ENCODE assay signal across 8 cellular contexts in genomic region chr5:138330813-138331448, GRCh38. TPM values are rescaled to one million over a fixed set of nuclear protein-coding genes. Genes with fewer than 3 reads are reported as not detected.
DNase-seq lines count a peak whose midpoint lies in the region; ATAC-seq and TF ChIP-seq lines count a peak whose summit lies in the region.

No MANE protein-coding gene starts in this region.

- no peaks in the 10 kb centered on the region for H3K9me3 ChIP-seq in left ventricle myocardium inferior (replicated peaks)

- H3K9me3 Mint-ChIP-seq in activated naive CD8-positive, alpha-beta T cell treated with anti-CD3 and anti-CD28 coated beads, Interleukin-2, amount 50 U/mL, for 24 hours, result no peaks in the 10 kb centered on the region

- H3K27me3 Mint-ChIP-seq in activated naive CD8-positive, alpha-beta T cell treated with anti-CD3 and anti-CD28 coated beads, Interleukin-2, amount 50 U/mL, for 24 hours, result no peaks in the 10 kb centered on the region

- no peak overlapping the region for H3K27ac ChIP-seq in left ventricle myocardium inferior (replicated peaks)

- no peaks in the 10 kb centered on the region for H3K27me3 ChIP-seq in left ventricle myocardium inferior (ENCODE audit: low read depth)

- WGBS in lower leg skin, 2 donors, result 3 to 4% methylated on average over 12 of the region's 12 CpGs

- intact Hi-C loops in left ventricle myocardium inferior (cut with micrococcal nuclease), result no loop called here
- intact Hi-C loops in Right ventricle myocardium superior (cut with DNase I), result no loop called here
- intact Hi-C loops in lower leg skin (cut with DNase I; ENCODE audit: low total_unique reads), result no loop called here

- TF ChIP-seq POLR2A in lower leg skin (IDR thresholded peaks at IDR 0.05), result no peak

- H3K36me3 Mint-ChIP-seq in activated naive CD8-positive, alpha-beta T cell treated with anti-CD3 and anti-CD28 coated beads, Interleukin-2, amount 50 U/mL, for 24 hours (ENCODE audit: low read depth), result peaks cover 2% of the 10 kb centered on the region

- H3K4me3 Mint-ChIP-seq in activated naive CD8-positive, alpha-beta T cell treated with anti-CD3 and anti-CD28 coated beads, Interleukin-2, amount 50 U/mL, for 24 hours, result peak overlapping the region; percentile 91

- TF ChIP-seq CTCF in left ventricle myocardium inferior (IDR thresholded peaks at IDR 0.05; ENCODE audit: borderline replicate concordance) (no peak), lower leg skin (IDR thresholded peaks at IDR 0.05) (no peak)

- H3K27ac Mint-ChIP-seq in activated naive CD8-positive, alpha-beta T cell treated with anti-CD3 and anti-CD28 coated beads, Interleukin-2, amount 50 U/mL, for 24 hours, result peak overlapping the region; percentile 91

- H3K4me1 ChIP-seq in left ventricle myocardium inferior, result peaks cover 15% of the 10 kb centered on the region

- H3K4me3 ChIP-seq in left ventricle myocardium inferior, result peak overlapping the region; percentile 66
- peak overlapping the region; percentile 26 for H3K4me3 ChIP-seq in lower leg skin (ENCODE audit: low read depth, poor library complexity, severe bottlenecking)

- H3K36me3 ChIP-seq in left ventricle myocardium inferior, result no peaks in the 10 kb centered on the region

- H3K4me1 Mint-ChIP-seq in activated naive CD8-positive, alpha-beta T cell treated with anti-CD3 and anti-CD28 coated beads, Interleukin-2, amount 50 U/mL, for 24 hours, result peaks cover 19% of the 10 kb centered on the region

- ATAC-seq in Right ventricle myocardium superior (ENCODE audit: poor library complexity), result no peak
- ATAC-seq in activated naive CD8-positive, alpha-beta T cell treated with anti-CD3 and anti-CD28 coated beads, Interleukin-2, amount 50 U/mL, for 24 hours, result no peak
- ATAC-seq in HG02759 (IDR thresholded peaks at IDR 0.05; ENCODE audit: unreplicated experiment), result no peak
- ATAC-seq in HG03378 (IDR thresholded peaks at IDR 0.05; ENCODE audit: unreplicated experiment), result no peak

- DNase-seq in left ventricle myocardium inferior (no peak), Right ventricle myocardium superior (no peak), lower leg skin (ENCODE audit: low spot score in 2 of 2) (no peak), SKM-1 (lab: John Stamatoyannopoulos, UW; ENCODE audit: unreplicated experiment) (no peak), NCI-H1417 (lab: John Stamatoyannopoulos, UW) (no peak)
- DNase-seq in activated naive CD8-positive, alpha-beta T cell treated with anti-CD3 and anti-CD28 coated beads, Interleukin-2, amount 50 U/mL, for 24 hours, result no peak

RNA-seq across cellular contexts. Expression of gene CDC25C, which starts 0.7 kb away (rescaled TPM):
- total RNA-seq in left ventricle myocardium inferior (not detected), Right ventricle myocardium superior (0.16 TPM), lower leg skin (1 to 10 TPM in 1 of 4 donors, under 1 TPM in 2, not detected in 1; 0.34 to 1.4 (median 0.69) TPM)

RNA-seq across cellular contexts. Expression of gene FAM53C, which starts 7.1 kb away (rescaled TPM):
- total RNA-seq in left ventricle myocardium inferior (26.7 TPM), Right ventricle myocardium superior (27.9 TPM), lower leg skin (10 to 100 TPM; 15.2 to 19.9 (median 17.2) TPM)

RNA-seq across cellular contexts. Expression of gene KDM3B, which starts 21.6 kb away (rescaled TPM):
- total RNA-seq in left ventricle myocardium inferior, result 40.7 TPM
- total RNA-seq in Right ventricle myocardium superior, result 36.9 TPM
- total RNA-seq in lower leg skin, result 10 to 100 TPM; 54.4 to 72.7 (median 67.0) TPM

RNA-seq across cellular contexts. Expression of gene GFRA3, which starts 56.5 kb away (rescaled TPM):
- total RNA-seq in left ventricle myocardium inferior, result 0.82 TPM
- 0.94 TPM for total RNA-seq in Right ventricle myocardium superior
- 1 to 10 TPM in 1 of 4 donors, under 1 TPM in 1, not detected in 2; 0.42 to 1.6 TPM for total RNA-seq in lower leg skin
